In genomic region chr12:126910570-126910969, GRCh38 we compare ENCODE assay signal across 36 cellular contexts.
"Had no signal": no experiment of that assay in that cellular context is flagged by ENCODE, and none has a peak within 500 bp of the region (broad histone marks: within the 10 kb centered on the region; RNA-seq: fewer than 3 reads in every experiment).

No MANE protein-coding gene starts in this region.

- H3K9me3 ChIP-seq: adrenal gland, body of pancreas, breast epithelium had no signal

- H3K9me3 Mint-ChIP-seq: activated B cell treated with CpG ODN at 0.5 μM for 24 hours; activated CD4-positive, alpha-beta memory T cell treated with anti-CD3 and anti-CD28 coated beads for 36 hours; activated CD8-positive, alpha-beta T cell treated with anti-CD3 and anti-CD28 coated beads for 36 hours; activated naive CD4-positive, alpha-beta T cell treated with anti-CD3 and anti-CD28 coated beads for 36 hours; activated naive CD8-positive, alpha-beta T cell treated with anti-CD3 and anti-CD28 coated beads for 36 hours; activated T-cell treated with anti-CD3 and anti-CD28 coated beads, Interleukin-2, amount 50 U/mL, for 4 hours; activated T-helper 17 cell treated with anti-CD3 and anti-CD28 coated beads, Interleukin-2, amount 50 U/mL, for 72 hours had no signal

- H3K27me3 Mint-ChIP-seq: activated B cell treated with CpG ODN at 0.5 μM for 24 hours; activated CD4-positive, alpha-beta T cell treated with anti-CD3 and anti-CD28 coated beads, Interleukin-2, amount 10 ng/mL, durations not matched to agents 24 days and 14 days had no signal

- FAIRE-seq: astrocyte, TTC549 had no signal

- H3K27ac ChIP-seq: adrenal gland, body of pancreas, brain microvascular endothelial cell, breast epithelium, VCaP had no signal

- H3K27me3 ChIP-seq: adrenal gland, body of pancreas, brain microvascular endothelial cell, breast epithelium had no signal

- H3K27ac Mint-ChIP-seq: activated B cell treated with CpG ODN at 0.5 μM for 24 hours; activated CD4-positive, alpha-beta memory T cell treated with anti-CD3 and anti-CD28 coated beads for 36 hours; activated CD4-positive, alpha-beta T cell treated with anti-CD3 and anti-CD28 coated beads, Interleukin-2, amount 10 ng/mL, durations not matched to agents 24 days and 14 days; activated CD8-positive, alpha-beta T cell treated with anti-CD3 and anti-CD28 coated beads for 36 hours; activated naive CD4-positive, alpha-beta T cell treated with anti-CD3 and anti-CD28 coated beads for 36 hours; activated naive CD4-positive, alpha-beta T cell treated with anti-CD3 and anti-CD28 coated beads, Interleukin-2, amount 50 U/mL, for 72 hours; activated naive CD8-positive, alpha-beta T cell treated with anti-CD3 and anti-CD28 coated beads for 36 hours; activated T-cell treated with anti-CD3 and anti-CD28 coated beads, Interleukin-2, amount 50 U/mL, for 72 hours; activated T-helper 1 cell treated with anti-CD3 and anti-CD28 coated beads, Interleukin-12 subunit alpha, Interleukin-12 subunit beta, Interleukin-2, Interleukin-4 antibody, amounts not matched to agents 30 ng/mL and 10 ng/mL and 1 ng/mL, durations not matched to agents 14 hours and 24 hours and 36 hours; activated T-helper 17 cell treated with anti-CD3 and anti-CD28 coated beads, Interleukin-2, amount 50 U/mL, for 72 hours; T-cell; T-helper 2 cell treated with Interferon-gamma antibody and Interleukin-4, amounts not matched to agents 5 μg/mL and 100 μg/mL, for 36 hours had no signal

- H3K4me3 Mint-ChIP-seq: activated B cell treated with CpG ODN at 0.5 μM for 24 hours; activated CD4-positive, alpha-beta memory T cell treated with anti-CD3 and anti-CD28 coated beads for 36 hours; activated CD4-positive, alpha-beta T cell treated with anti-CD3 and anti-CD28 coated beads, Interleukin-2, amount 10 ng/mL, durations not matched to agents 24 days and 14 days; activated CD8-positive, alpha-beta T cell treated with anti-CD3 and anti-CD28 coated beads for 36 hours; activated naive CD4-positive, alpha-beta T cell treated with anti-CD3 and anti-CD28 coated beads for 36 hours; activated naive CD8-positive, alpha-beta T cell treated with anti-CD3 and anti-CD28 coated beads for 36 hours; activated T-cell treated with anti-CD3 and anti-CD28 coated beads, Interleukin-2, amount 50 U/mL, for 4 hours; activated T-cell treated with anti-CD3 and anti-CD28 coated beads, Interleukin-2, amount 50 U/mL, for 72 hours; activated T-helper 1 cell treated with anti-CD3 and anti-CD28 coated beads, Interleukin-12 subunit alpha, Interleukin-12 subunit beta, Interleukin-2, Interleukin-4 antibody, amounts not matched to agents 30 ng/mL and 10 ng/mL and 1 ng/mL, durations not matched to agents 14 hours and 24 hours and 36 hours; activated T-helper 17 cell treated with anti-CD3 and anti-CD28 coated beads, Interleukin-2, amount 50 U/mL, for 72 hours; T-cell; T-helper 2 cell treated with Interferon-gamma antibody and Interleukin-4, amounts not matched to agents 5 μg/mL and 100 μg/mL, for 36 hours had no signal

- DNase-seq: activated B cell treated with CpG ODN at 0.5 μM for 24 hours; activated CD4-positive, alpha-beta memory T cell treated with anti-CD3 and anti-CD28 coated beads for 36 hours; activated CD4-positive, alpha-beta T cell treated with anti-CD3 and anti-CD28 coated beads for 4 hours; activated CD4-positive, alpha-beta T cell treated with anti-CD3 and anti-CD28 coated beads, Interleukin-2, amount 10 ng/mL, durations not matched to agents 24 days and 14 days; activated CD4-positive, alpha-beta T cell treated with anti-CD3 and anti-CD28 coated beads, Interleukin-2, amount 50 U/mL, for 1 hour; activated CD4-positive, alpha-beta T cell treated with anti-CD3 and anti-CD28 coated beads, Interleukin-2, amount 50 U/mL, for 4 hours; activated CD4-positive, CD25-positive, alpha-beta regulatory T cell treated with anti-CD3 and anti-CD28 coated beads, Interleukin-2, amount 50 U/mL, for 72 hours; activated CD8-positive, alpha-beta memory T cell treated with anti-CD3 and anti-CD28 coated beads, Interleukin-2, amount 50 U/mL, for 4 hours; activated CD8-positive, alpha-beta T cell treated with anti-CD3 and anti-CD28 coated beads for 36 hours; activated effector memory CD4-positive, alpha-beta T cell treated with anti-CD3 and anti-CD28 coated beads, Interleukin-2, amount 50 U/mL, for 16 hours; activated gamma-delta T cell treated with Interleukin-2 at 50 U/mL for 16 hours; activated naive CD4-positive, alpha-beta T cell; activated naive CD4-positive, alpha-beta T cell treated with anti-CD3 and anti-CD28 coated beads for 36 hours; activated naive CD4-positive, alpha-beta T cell treated with anti-CD3 and anti-CD28 coated beads, Interleukin-2, amount 50 U/mL, for 16 hours; activated naive CD8-positive, alpha-beta T cell treated with anti-CD3 and anti-CD28 coated beads for 36 hours; activated T-cell treated with anti-CD3 and anti-CD28 coated beads for 4 hours; activated T-cell treated with anti-CD3 and anti-CD28 coated beads, Interleukin-2, amount 50 U/mL, for 1 hour; activated T-cell treated with anti-CD3 and anti-CD28 coated beads, Interleukin-2, amount 50 U/mL, for 4 hours; activated T-cell treated with anti-CD3 and anti-CD28 coated beads, Interleukin-2, amount 50 U/mL, for 72 hours; adrenal gland; amniotic stem cell; aorta; body of pancreas; brain microvascular endothelial cell; central memory CD4-positive, alpha-beta T cell; T-cell; T-helper 2 cell; T-helper 9 cell had no signal

- H3K4me1 ChIP-seq: adrenal gland, breast epithelium had no signal

- ATAC-seq: activated CD8-positive, alpha-beta T cell treated with anti-CD3 and anti-CD28 coated beads for 36 hours; activated naive CD4-positive, alpha-beta T cell treated with anti-CD3 and anti-CD28 coated beads, Interleukin-2, amount 50 U/mL, for 72 hours; activated T-cell treated with anti-CD3 and anti-CD28 coated beads, Interleukin-2, amount 50 U/mL, for 4 hours; activated T-cell treated with anti-CD3 and anti-CD28 coated beads, Interleukin-2, amount 50 U/mL, for 72 hours; activated T-helper 17 cell treated with anti-CD3 and anti-CD28 coated beads, Interleukin-2, amount 50 U/mL, for 72 hours; body of pancreas; T-cell had no signal

- H3K36me3 Mint-ChIP-seq: activated CD4-positive, alpha-beta memory T cell treated with anti-CD3 and anti-CD28 coated beads for 36 hours; activated naive CD4-positive, alpha-beta T cell treated with anti-CD3 and anti-CD28 coated beads, Interleukin-2, amount 50 U/mL, for 72 hours; activated naive CD8-positive, alpha-beta T cell treated with anti-CD3 and anti-CD28 coated beads for 36 hours; T-cell had no signal

- H3K4me1 Mint-ChIP-seq: activated B cell treated with CpG ODN at 0.5 μM for 24 hours; activated CD4-positive, alpha-beta T cell treated with anti-CD3 and anti-CD28 coated beads, Interleukin-2, amount 10 ng/mL, durations not matched to agents 24 days and 14 days; activated naive CD8-positive, alpha-beta T cell treated with anti-CD3 and anti-CD28 coated beads for 36 hours; activated T-helper 17 cell treated with anti-CD3 and anti-CD28 coated beads, Interleukin-2, amount 50 U/mL, for 72 hours; T-cell had no signal

- H3K36me3 ChIP-seq: adrenal gland, brain microvascular endothelial cell, breast epithelium had no signal

- H3K4me3 ChIP-seq: adrenal gland, body of pancreas, breast epithelium had no signal
